Comparison of ENCODE assay signal across 24 cellular contexts in the genomic region with DNA sequence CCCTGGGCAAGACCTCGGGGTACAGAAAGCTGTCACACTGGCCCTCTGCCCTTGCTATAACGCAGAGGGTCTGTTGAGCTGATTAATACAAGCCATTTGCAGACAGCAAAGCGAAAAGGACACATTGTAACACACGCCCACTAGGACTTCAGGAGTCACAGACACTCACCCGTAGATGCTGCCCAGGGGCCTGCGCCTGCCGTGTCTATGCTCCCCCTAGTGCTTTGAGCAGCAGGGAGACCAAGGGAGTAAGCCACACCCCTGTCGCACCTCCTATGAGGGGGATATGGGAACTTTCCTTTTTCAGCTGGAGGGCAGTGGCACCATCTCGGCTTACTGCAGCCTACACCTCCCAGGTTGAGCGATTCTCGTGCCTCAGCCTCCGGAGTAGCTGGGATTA.
"Had no signal": no experiment of that assay in that cellular context is flagged by ENCODE, and none has a peak within 500 bp of the region (broad histone marks: within the 10 kb centered on the region; RNA-seq: fewer than 3 reads in every experiment).

No MANE protein-coding gene starts in this region.

- H3K36me3 ChIP-seq: brain microvascular endothelial cell, WERI-Rb-1 had no signal

- DNase-seq: activated CD4-positive, alpha-beta T cell treated with anti-CD3 and anti-CD28 coated beads for 36 hours; activated CD4-positive, alpha-beta T cell treated with anti-CD3 and anti-CD28 coated beads, Interleukin-2, amount 10 ng/mL, durations not matched to agents 24 days and 14 days; activated CD4-positive, alpha-beta T cell treated with anti-CD3 and anti-CD28 coated beads, Interleukin-2, amount 50 U/mL, for 48 hours; activated CD4-positive, CD25-positive, alpha-beta regulatory T cell; activated CD4-positive, CD25-positive, alpha-beta regulatory T cell treated with anti-CD3 and anti-CD28 coated beads, Interleukin-2, amount 50 U/mL, for 72 hours; activated CD8-positive, alpha-beta memory T cell treated with anti-CD3 and anti-CD28 coated beads for 24 hours; activated CD8-positive, alpha-beta T cell treated with anti-CD3 and anti-CD28 coated beads for 36 hours; activated effector memory CD4-positive, alpha-beta T cell treated with Interleukin-2 at 50 U/mL for 16 hours; activated gamma-delta T cell treated with Interleukin-2 at 50 U/mL for 16 hours; activated naive CD4-positive, alpha-beta T cell treated with anti-CD3 and anti-CD28 coated beads, Interleukin-2, amount 50 U/mL, for 16 hours; activated naive CD4-positive, alpha-beta T cell treated with Interleukin-2 at 50 U/mL for 16 hours; activated T-cell treated with anti-CD3 and anti-CD28 coated beads, Interleukin-2, amount 50 U/mL, for 4 hours; amniotic stem cell; anterior cingulate cortex; brain microvascular endothelial cell; dorsolateral prefrontal cortex; effector memory CD4-positive, alpha-beta T cell; endodermal cell; foreskin fibroblast; head of caudate nucleus; T-helper 17 cell; T1000; WERI-Rb-1 had no signal

- H3K4me3 ChIP-seq: coronary artery, dorsolateral prefrontal cortex had no signal

- H3K27ac ChIP-seq: brain microvascular endothelial cell, coronary artery, dorsolateral prefrontal cortex, WERI-Rb-1 had no signal

- H3K27me3 ChIP-seq: brain microvascular endothelial cell, dorsolateral prefrontal cortex had no signal
